17 cellular contexts compared by ENCODE assay signal in genomic region chr17:34614698-34615097, GRCh38. TPM values are rescaled to one million over a fixed set of nuclear protein-coding genes. Genes with fewer than 3 reads are reported as not detected.
DNase-seq lines count a peak whose midpoint lies in the region; ATAC-seq, FAIRE-seq and TF ChIP-seq lines count a peak whose summit lies in the region.
"Had no signal": no experiment of that assay in that cellular context is flagged by ENCODE, and none has a peak within 500 bp of the region (broad histone marks: within the 10 kb centered on the region; RNA-seq: fewer than 3 reads in every experiment).

No MANE protein-coding gene starts in this region.

- ATAC-seq in HG02763 (IDR thresholded peaks at IDR 0.05; ENCODE audit: unreplicated experiment) = no peak

- no peaks in the 10 kb centered on the region; the same call in 1 of the 2 replicates for H3K23me2 ChIP-seq in H1 (ENCODE audit: low read depth, low read length)

- no peak overlapping the region for H3K4me3 ChIP-seq in BE2C (ENCODE audit: low read depth, low read length)
- no peak overlapping the region for H3K4me3 ChIP-seq in H1 (ENCODE audit: extremely low read depth in 1 of 4, insufficient read depth in 2 of 4, low read depth in 3 of 4, low read length in 4 of 4)
- no peak overlapping the region for H3K4me3 ChIP-seq in trophoblast cell (ENCODE audit: low read depth, low read length)
- no peak overlapping the region for H3K4me3 ChIP-seq in esophagus squamous epithelium

- no peak for TF ChIP-seq POLR2A in H1 (IDR thresholded peaks at IDR 0.05; ENCODE audit: control extremely low read depth in 1 of 2, low read depth in 2 of 2, low read length in 2 of 2)
- TF ChIP-seq POLR2A in esophagus squamous epithelium (IDR thresholded peaks at IDR 0.05) = no peak

- H2BK12ac ChIP-seq in H1 (ENCODE audit: low read depth, low read length) (peak overlapping the region; percentile 10; the same call in 1 of the 2 replicates), trophoblast cell (ENCODE audit: low read length) (no peak overlapping the region)

- no peak overlapping the region for H3K27ac ChIP-seq in H1 (ENCODE audit: low read depth, low read length)
- no peak overlapping the region for H3K27ac ChIP-seq in trophoblast cell (ENCODE audit: low read depth, low read length)
- no peak overlapping the region for H3K27ac ChIP-seq in esophagus squamous epithelium

- peaks cover 51% of the 10 kb centered on the region for H3K4me1 ChIP-seq in BE2C
- peaks cover 19 to 45% (median 34%) of the 10 kb centered on the region in 4 experiments for H3K4me1 ChIP-seq in H1 (replicated peaks in 1 of 4; ENCODE audit: control insufficient read depth in 3 of 4, insufficient read depth in 4 of 4, low read length in 3 of 4)
- H3K4me1 ChIP-seq in trophoblast cell (ENCODE audit: control insufficient read depth in 1 of 2, insufficient read depth in 2 of 2, low read length in 2 of 2) = peaks cover 20 to 22% of the 10 kb centered on the region in 2 experiments
- peaks cover 0 to 10% (median 0%) of the 10 kb centered on the region in 3 donors for H3K4me1 ChIP-seq in esophagus squamous epithelium

- no peak overlapping the region for H4K5ac ChIP-seq in H1 (ENCODE audit: insufficient read length, low read depth, low read length)

- no peak overlapping the region for H3K9ac ChIP-seq in H1 (replicated peaks in 1 of 4; ENCODE audit: extremely low read depth in 1 of 4, low read depth in 3 of 4, low read length in 3 of 4)
- H3K9ac ChIP-seq in trophoblast cell (ENCODE audit: low read length) = no peak overlapping the region

- H2AFZ ChIP-seq in H1 (ENCODE audit: low read length) = no peak overlapping the region
- H2AFZ ChIP-seq in trophoblast cell (ENCODE audit: insufficient read depth, low read length, poor library complexity) = no peak overlapping the region

- H3K36me3 ChIP-seq in BE2C (no peaks in the 10 kb centered on the region), H1 (ENCODE audit: control insufficient read depth in 2 of 4, insufficient read depth in 4 of 4, low read length in 3 of 4) (no peaks in the 10 kb centered on the region), trophoblast cell (ENCODE audit: control insufficient read depth in 1 of 2, insufficient read depth in 2 of 2, low read length in 2 of 2) (no peaks in the 10 kb centered on the region), esophagus squamous epithelium (no peaks in the 10 kb centered on the region)

- H2BK120ac ChIP-seq in H1 (replicated peaks; ENCODE audit: low read depth, low read length) (no peak overlapping the region), trophoblast cell (ENCODE audit: insufficient read depth, low read length, poor library complexity) (no peak overlapping the region)

- no peaks in the 10 kb centered on the region for H3K27me3 ChIP-seq in BE2C
- H3K27me3 ChIP-seq in H1 (replicated peaks in 1 of 4; ENCODE audit: control insufficient read depth in 3 of 4, extremely low read depth in 1 of 4, insufficient read depth in 3 of 4, low read length in 3 of 4) = peaks cover 0 to 7% (median 2%) of the 10 kb centered on the region in 4 experiments; a peak in 4 of 7 replicates
- no peaks in the 10 kb centered on the region for H3K27me3 ChIP-seq in trophoblast cell (ENCODE audit: insufficient read depth, low read length)
- peaks cover 0 to 86% (median 0%) of the 10 kb centered on the region in 4 donors for H3K27me3 ChIP-seq in esophagus squamous epithelium

- WGBS in H1 (ENCODE audit: extremely low coverage in 1 of 2, insufficient coverage in 1 of 2, insufficient read length in 1 of 2, insufficient replicate concordance in 2 of 2, low coverage in 1 of 2, low lambda C conversion rate in 2 of 2, missing lambda C conversion rate in 1 of 2), 2 experiments = 70% methylated on average over 1 of the region's 1 CpG; no CpG with 5 or more reads in 1 of the 2 experiments
- no CpG with 5 or more reads among the region's 1 CpG for WGBS in trophoblast cell (ENCODE audit: extremely low coverage, insufficient coverage, insufficient read length)
- 38 to 40% methylated on average over 1 of the region's 1 CpG for WGBS in esophagus squamous epithelium, 2 donors

- peak; percentile 39 for TF ChIP-seq CTCF in BE2C (IDR thresholded peaks at IDR 0.05; ENCODE audit: low read depth, low read length)
- TF ChIP-seq CTCF in H1 (IDR thresholded peaks at IDR 0.05; ENCODE audit: control extremely low read depth in 1 of 3, insufficient read depth in 1 of 3, low read depth in 1 of 3, low read length in 3 of 3) = no peak
- no peak for TF ChIP-seq CTCF in esophagus squamous epithelium (IDR thresholded peaks at IDR 0.05)

- no peak for TF ChIP-seq EP300 in H1 (IDR thresholded peaks at IDR 0.05; ENCODE audit: borderline replicate concordance in 1 of 2, low read depth in 2 of 2, low read length in 2 of 2)

- H3K23ac ChIP-seq in H1 (ENCODE audit: insufficient read length) (no peak overlapping the region), trophoblast cell (ENCODE audit: low read length) (no peak overlapping the region)

- H3K4ac ChIP-seq in H1 (replicated peaks; ENCODE audit: insufficient read length, low read depth, low read length) (no peak overlapping the region), trophoblast cell (ENCODE audit: low read depth, low read length) (no peak overlapping the region)

- no peak overlapping the region for H2BK5ac ChIP-seq in H1 (ENCODE audit: low read depth, low read length)
- H2BK5ac ChIP-seq in trophoblast cell (ENCODE audit: low read depth, low read length, poor library complexity) = no peak overlapping the region

- intact Hi-C loops in esophagus squamous epithelium (cut with DNase I) = no loop called here

- H3K9me3 ChIP-seq in BE2C (no peaks in the 10 kb centered on the region), H1 (ENCODE audit: insufficient read depth in 2 of 2, low read depth in 1 of 2, low read length in 1 of 2) (no peaks in the 10 kb centered on the region), trophoblast cell (ENCODE audit: insufficient read depth, low read depth, low read length) (no peaks in the 10 kb centered on the region), esophagus squamous epithelium (no peaks in the 10 kb centered on the region)

- H3K79me2 ChIP-seq in H1 (ENCODE audit: control insufficient read depth in 1 of 2, insufficient read depth in 2 of 2, low read length in 2 of 2) = no peaks in the 10 kb centered on the region
- no peaks in the 10 kb centered on the region for H3K79me2 ChIP-seq in trophoblast cell (ENCODE audit: control insufficient read depth, insufficient read depth, low read length, poor library complexity)

- no peak overlapping the region for H4K12ac ChIP-seq in trophoblast cell (ENCODE audit: low read depth, low read length)

- DNase-seq in BE2C (peak; percentile 83), DMS153 (lab: John Stamatoyannopoulos, UW) (peak; percentile 8), NCI-H345 treated with DMSO at 0.1 percent for 48 hours (lab: John Stamatoyannopoulos, UW; ENCODE audit: unreplicated experiment) (peak; percentile 9), H1 (ENCODE audit: low read depth in 1 of 2, low spot score in 2 of 2) (no peak), trophoblast cell (no peak), esophagus squamous epithelium (lab: John Stamatoyannopoulos, UW) (no peak), SHP77 treated with DMSO at 0.1 percent for 48 hours (lab: John Stamatoyannopoulos, UW) (no peak)
- DNase-seq: AML-193; CD4-positive, alpha-beta memory T cell; H9; Karpas-422; NCI-H526 treated with DMSO at 0.1 percent for 48 hours; SHP77; T-helper 2 cell had no signal

- H4K8ac ChIP-seq in H1 (ENCODE audit: extremely low read depth, insufficient read depth, low read length) (peak overlapping the region; percentile 28; the same call in 1 of the 2 replicates), trophoblast cell (ENCODE audit: low read depth, low read length) (no peak overlapping the region)

- POLR2A ChIA-PET in H1 (lab: Charles Lee; ENCODE audit: partially characterized antibody) = no interaction called here

- peak overlapping the region; percentile 25; the same call in 1 of the 2 replicates for H2BK15ac ChIP-seq in H1 (ENCODE audit: low read length)

- peak overlapping the region; percentile 62 for H3K18ac ChIP-seq in H1 (ENCODE audit: extremely low read depth, low read length)
- H3K18ac ChIP-seq in trophoblast cell (ENCODE audit: low read length) = no peak overlapping the region

- 0 out of 2 replicates have a peak overlapping the region, but pooled peaks have one; percentile 36 for H2BK20ac ChIP-seq in H1 (ENCODE audit: low read length)

- H3K56ac ChIP-seq in H1 (replicated peaks; ENCODE audit: insufficient read length, low read depth, low read length) = no peak overlapping the region

- H2AK5ac ChIP-seq in H1 (ENCODE audit: low read depth, low read length) (no peak overlapping the region), trophoblast cell (ENCODE audit: low read length) (no peak overlapping the region)

- H4K20me1 ChIP-seq in H1 (replicated peaks in 1 of 2; ENCODE audit: control insufficient read depth in 1 of 2, insufficient read depth in 2 of 2, low read length in 2 of 2) = no peaks in the 10 kb centered on the region

- H3K4me2 ChIP-seq in H1 (ENCODE audit: insufficient read depth in 1 of 2, low read depth in 2 of 2, low read length in 2 of 2) (no peak overlapping the region), trophoblast cell (ENCODE audit: low read length) (no peak overlapping the region)

- no peak overlapping the region for H3K14ac ChIP-seq in H1 (ENCODE audit: insufficient read length)
- H3K14ac ChIP-seq in trophoblast cell (ENCODE audit: low read length) = no peak overlapping the region

- CTCF ChIA-PET in H1 (lab: Charles Lee; ENCODE audit: partially characterized antibody) = interaction anchor here (1.0 to 2.7 kb wide), 6 partner anchors 8 to 153 kb away, joined by 3 to 9 read pairs (median 4); no protein-coding TSS in a partner anchor

- TF ChIP-seq RAD21 in H1 (IDR thresholded peaks at IDR 0.05 in 1 of 2, conservative IDR thresholded peaks at IDR 0.05 in 1 of 2; ENCODE audit: low read depth in 2 of 2, low read length in 2 of 2) = no peak

- H3K79me1 ChIP-seq in H1 (ENCODE audit: low read depth, low read length) = no peaks in the 10 kb centered on the region
- peaks cover 6% of the 10 kb centered on the region for H3K79me1 ChIP-seq in trophoblast cell (ENCODE audit: low read length)

- no peak for FAIRE-seq in H1 (lab: Jason Lieb, UNC)
- FAIRE-seq: D721Med, RCC 7860 had no signal

- peak overlapping the region; percentile 75 for H4K91ac ChIP-seq in H1 (replicated peaks; ENCODE audit: insufficient read length, low read length)
- no peak overlapping the region for H4K91ac ChIP-seq in trophoblast cell (ENCODE audit: low read depth, low read length)

RNA-seq across cellular contexts. Expression of gene TMEM132E, which starts 35.3 kb away (rescaled TPM):
- 41.4 TPM for polyA plus RNA-seq in BE2C (2012; ENCODE audit: insufficient read depth, insufficient read length, low read depth)
- 0.31 and 0.45 TPM in 2 replicates for total RNA-seq in H1 (2021; fragmentation: NEBNext Ultra II Directional; extraction: Animal tissue kit (Norgen Biotek cat#: 25700))
- 0.60 and 0.67 TPM in 2 replicates for polyA plus RNA-seq in H1 (2011; rRNA removed)
- polyA plus RNA-seq in H1 (2011; cell fraction: cytosol; rRNA removed) = 0.35 TPM
- polyA plus RNA-seq in H1 (2011; cell fraction: nucleus; rRNA removed) = 2.6 TPM
- polyA plus RNA-seq in H1 (2012, experiment 1 of 2) = 0.18 to 0.65 TPM (median 0.55 TPM) in 4 replicates
- polyA plus RNA-seq in H1 (2012, experiment 2 of 2) = 0.26 TPM
- polyA plus RNA-seq in H1 (2013, experiment 1 of 2) = 0.32 TPM
- 0.17 TPM for polyA plus RNA-seq in H1 (2013, experiment 2 of 2)
- 0.24 and 0.69 TPM in 2 replicates for polyA minus RNA-seq in H1 (2011; rRNA and poly(A)+ RNA removed)
- 0.22 TPM for polyA minus RNA-seq in H1 (2011; cell fraction: cytosol; rRNA and poly(A)+ RNA removed)
- polyA minus RNA-seq in H1 (2011; cell fraction: nucleus; rRNA and poly(A)+ RNA removed) = 0.40 TPM
- polyA plus RNA-seq in trophoblast cell (2013) = 1.7 and 1.8 TPM in 2 replicates
- total RNA-seq in esophagus squamous epithelium = under 1 TPM in 1 of 4 donors, not detected in 3; 0.19 TPM

Comparison
In these comparisons a context has a peak if more than half of its experiments do, and no peak if none do; other contexts are left out.
1. DNase-seq: peak in BE2C (single experiment), DMS153 (single experiment) and NCI-H345 treated with DMSO at 0.1 percent for 48 hours (single experiment); none in H1 (0 of 2), trophoblast cell (0 of 2), esophagus squamous epithelium (single experiment) and SHP77 treated with DMSO at 0.1 percent for 48 hours (single experiment).